Comparison of ENCODE assay signal across 10 cellular contexts in genomic region chr18:22710628-22711380, GRCh38.
DNase-seq lines count a peak whose midpoint lies in the region; ATAC-seq and TF ChIP-seq lines count a peak whose summit lies in the region.
"Had no signal": no experiment of that assay in that cellular context is flagged by ENCODE, and none has a peak within 500 bp of the region (broad histone marks: within the 10 kb centered on the region; RNA-seq: fewer than 3 reads in every experiment).

No MANE protein-coding gene starts in this region.

- peak; percentile 76 for ATAC-seq in GM23338
- no peak for ATAC-seq in HG03520 (IDR thresholded peaks at IDR 0.05; ENCODE audit: unreplicated experiment)
- ATAC-seq: HCT116 had no signal

- DNase-seq in GM23338 (ENCODE audit: low spot score) (peak; percentile 24), iPS-NIHi7 (ENCODE audit: extremely low spot score) (peak; percentile 58), skeletal muscle cell (ENCODE audit: low read depth) (peak; percentile 42), hypothalamus (lab: John Stamatoyannopoulos, UW) (no peak), C1 segment of cervical spinal cord (lab: John Stamatoyannopoulos, UW) (no peak), NCI-H2081 (lab: John Stamatoyannopoulos, UW) (no peak)
- DNase-seq: naive B cell had no signal

- H3K27me3 Mint-ChIP-seq in GM23338 (ENCODE audit: insufficient read depth, low read depth, poor library complexity) (no peaks in the 10 kb centered on the region), brain (no peaks in the 10 kb centered on the region)

- H3K4me3 Mint-ChIP-seq in GM23338 (0 out of 3 replicates have a peak overlapping the region, but pooled peaks have one; percentile 21), brain (peak overlapping the region in 4 of 5 experiments; percentile 16 to 58 (median 42))
- H3K4me3 Mint-ChIP-seq: naive B cell had no signal

- TF ChIP-seq CTCF in GM23338 (conservative IDR thresholded peaks at IDR 0.05; ENCODE audit: low read depth in 2 of 2), result no peak
- no peak for TF ChIP-seq CTCF in brain (conservative IDR thresholded peaks at IDR 0.05)

- no peaks in the 10 kb centered on the region for H3K9me3 Mint-ChIP-seq in GM23338
- H3K9me3 Mint-ChIP-seq in brain, result no peaks in the 10 kb centered on the region

- H3K36me3 Mint-ChIP-seq in GM23338 (ENCODE audit: low read depth) (no peaks in the 10 kb centered on the region), brain (no peaks in the 10 kb centered on the region)
- H3K36me3 Mint-ChIP-seq: naive B cell had no signal

- no peaks in the 10 kb centered on the region for H3K27me3 ChIP-seq in GM23338 (ENCODE audit: insufficient read depth)

- H4K20me1 ChIP-seq in GM23338 (replicated peaks; ENCODE audit: insufficient read depth), result no peaks in the 10 kb centered on the region

- peaks cover 4% of the 10 kb centered on the region; the same call in 1 of the 2 replicates for H3K9me2 ChIP-seq in GM23338 (ENCODE audit: insufficient read depth)

- H2AFZ ChIP-seq in GM23338, result peak overlapping the region; percentile 81; the same call in 1 of the 2 replicates

- no peaks in the 10 kb centered on the region for H3K79me2 ChIP-seq in GM23338 (replicated peaks; ENCODE audit: insufficient read depth)

- no peak overlapping the region for H3K27ac Mint-ChIP-seq in GM23338
- H3K27ac Mint-ChIP-seq in brain, result peak overlapping the region in 1 of 5 experiments; percentile 88
- H3K27ac Mint-ChIP-seq: naive B cell had no signal

- no peaks in the 10 kb centered on the region for H3K36me3 ChIP-seq in GM23338 (ENCODE audit: insufficient read depth)

- no peak overlapping the region for H3K27ac ChIP-seq in GM23338 (ENCODE audit: low read depth)

- H3F3A ChIP-seq in GM23338 (replicated peaks; ENCODE audit: low read depth), result no peaks in the 10 kb centered on the region

- H3K4me2 ChIP-seq in GM23338, result peak overlapping the region; percentile 58

- H3K4me3 ChIP-seq in GM23338 (no peak overlapping the region), skeletal muscle cell (ENCODE audit: low read depth, low read length) (peak overlapping the region; percentile 38)

- H3K4me1 ChIP-seq in GM23338 (ENCODE audit: insufficient read depth), result peaks cover 5% of the 10 kb centered on the region; the same call in 1 of the 2 replicates

- H3K4me1 Mint-ChIP-seq in GM23338 (peaks cover 8% of the 10 kb centered on the region), brain (peaks cover 5% of the 10 kb centered on the region)
- H3K4me1 Mint-ChIP-seq: naive B cell had no signal

TF ChIP-seq in GM23338, 12 proteins besides CTCF, POLR2A, EP300 and RAD21:
- TF ChIP-seq, protein P1, sequence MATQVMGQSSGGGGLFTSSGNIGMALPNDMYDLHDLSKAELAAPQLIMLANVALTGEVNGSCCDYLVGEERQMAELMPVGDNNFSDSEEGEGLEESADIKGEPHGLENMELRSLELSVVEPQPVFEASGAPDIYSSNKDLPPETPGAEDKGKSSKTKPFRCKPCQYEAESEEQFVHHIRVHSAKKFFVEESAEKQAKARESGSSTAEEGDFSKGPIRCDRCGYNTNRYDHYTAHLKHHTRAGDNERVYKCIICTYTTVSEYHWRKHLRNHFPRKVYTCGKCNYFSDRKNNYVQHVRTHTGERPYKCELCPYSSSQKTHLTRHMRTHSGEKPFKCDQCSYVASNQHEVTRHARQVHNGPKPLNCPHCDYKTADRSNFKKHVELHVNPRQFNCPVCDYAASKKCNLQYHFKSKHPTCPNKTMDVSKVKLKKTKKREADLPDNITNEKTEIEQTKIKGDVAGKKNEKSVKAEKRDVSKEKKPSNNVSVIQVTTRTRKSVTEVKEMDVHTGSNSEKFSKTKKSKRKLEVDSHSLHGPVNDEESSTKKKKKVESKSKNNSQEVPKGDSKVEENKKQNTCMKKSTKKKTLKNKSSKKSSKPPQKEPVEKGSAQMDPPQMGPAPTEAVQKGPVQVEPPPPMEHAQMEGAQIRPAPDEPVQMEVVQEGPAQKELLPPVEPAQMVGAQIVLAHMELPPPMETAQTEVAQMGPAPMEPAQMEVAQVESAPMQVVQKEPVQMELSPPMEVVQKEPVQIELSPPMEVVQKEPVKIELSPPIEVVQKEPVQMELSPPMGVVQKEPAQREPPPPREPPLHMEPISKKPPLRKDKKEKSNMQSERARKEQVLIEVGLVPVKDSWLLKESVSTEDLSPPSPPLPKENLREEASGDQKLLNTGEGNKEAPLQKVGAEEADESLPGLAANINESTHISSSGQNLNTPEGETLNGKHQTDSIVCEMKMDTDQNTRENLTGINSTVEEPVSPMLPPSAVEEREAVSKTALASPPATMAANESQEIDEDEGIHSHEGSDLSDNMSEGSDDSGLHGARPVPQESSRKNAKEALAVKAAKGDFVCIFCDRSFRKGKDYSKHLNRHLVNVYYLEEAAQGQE (IDR thresholded peaks at IDR 0.05; ENCODE audit: unreplicated experiment), result no peak
- no peak for TF ChIP-seq JUNB (IDR thresholded peaks at IDR 0.05; ENCODE audit: unreplicated experiment)
- no peak for TF ChIP-seq ZNF114 (CRISPR knock-in tag; IDR thresholded peaks at IDR 0.05)
- no peak for TF ChIP-seq NANOG (IDR thresholded peaks at IDR 0.05; ENCODE audit: borderline replicate concordance)
- no peak for TF ChIP-seq ZNF462 (CRISPR knock-in tag; IDR thresholded peaks at IDR 0.05)
- TF ChIP-seq POLR2AphosphoS5 (IDR thresholded peaks at IDR 0.05; ENCODE audit: low read depth), result no peak
- TF ChIP-seq EZH2phosphoT487 (IDR thresholded peaks at IDR 0.05; ENCODE audit: unreplicated experiment), result no peak
- TF ChIP-seq, protein P2, sequence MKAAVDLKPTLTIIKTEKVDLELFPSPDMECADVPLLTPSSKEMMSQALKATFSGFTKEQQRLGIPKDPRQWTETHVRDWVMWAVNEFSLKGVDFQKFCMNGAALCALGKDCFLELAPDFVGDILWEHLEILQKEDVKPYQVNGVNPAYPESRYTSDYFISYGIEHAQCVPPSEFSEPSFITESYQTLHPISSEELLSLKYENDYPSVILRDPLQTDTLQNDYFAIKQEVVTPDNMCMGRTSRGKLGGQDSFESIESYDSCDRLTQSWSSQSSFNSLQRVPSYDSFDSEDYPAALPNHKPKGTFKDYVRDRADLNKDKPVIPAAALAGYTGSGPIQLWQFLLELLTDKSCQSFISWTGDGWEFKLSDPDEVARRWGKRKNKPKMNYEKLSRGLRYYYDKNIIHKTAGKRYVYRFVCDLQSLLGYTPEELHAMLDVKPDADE (IDR thresholded peaks at IDR 0.05), result no peak
- no peak for TF ChIP-seq STAT1 (IDR thresholded peaks at IDR 0.05; ENCODE audit: unreplicated experiment)
- no peak for TF ChIP-seq EZH2 (IDR thresholded peaks at IDR 0.05; ENCODE audit: low read depth, unreplicated experiment)

Comparison
In these comparisons a context has a peak if more than half of its experiments do, and no peak if none do; other contexts are left out.
1. DNase-seq: peak in GM23338 (single experiment), iPS-NIHi7 (single experiment) and skeletal muscle cell (single experiment); none in hypothalamus (0 of 51), C1 segment of cervical spinal cord (0 of 14) and NCI-H2081 (0 of 2).